In the genomic region with DNA sequence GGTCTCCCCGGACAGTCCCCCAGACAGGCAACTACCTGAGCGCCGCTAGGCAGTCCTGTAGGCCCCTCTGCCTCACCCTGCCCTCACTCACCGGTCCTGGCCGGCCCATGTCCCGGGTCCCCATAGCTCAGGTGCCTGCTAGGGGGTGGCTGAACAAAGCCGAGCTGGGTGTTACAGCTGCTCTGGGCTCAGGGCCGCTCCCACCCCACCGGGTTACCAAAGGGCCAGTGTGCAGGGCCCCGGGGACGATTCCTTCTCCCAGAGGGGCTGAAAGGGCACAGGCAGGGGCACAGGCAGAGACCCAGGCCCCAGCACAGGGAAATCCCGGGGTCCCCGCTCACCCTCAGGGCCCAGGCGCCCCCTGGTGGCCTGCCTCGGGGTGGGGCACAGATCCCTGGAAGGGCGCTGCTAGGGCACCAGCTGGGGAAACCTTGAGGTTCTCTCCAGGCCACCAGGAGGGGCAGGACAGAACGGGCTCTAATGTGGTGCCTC, we compare ENCODE assay signal across 8 cellular contexts.
DNase-seq lines count a peak whose midpoint lies in the region; ATAC-seq, FAIRE-seq and TF ChIP-seq lines count a peak whose summit lies in the region.

No MANE protein-coding gene starts in this region.

- no peaks in the 10 kb centered on the region for H3K9me3 Mint-ChIP-seq in activated CD4-positive, alpha-beta T cell treated with anti-CD3 and anti-CD28 coated beads, Interleukin-2, amount 10 ng/mL, durations not matched to agents 7 days and 5 days
- no peaks in the 10 kb centered on the region for H3K9me3 Mint-ChIP-seq in stimulated activated memory B cell treated with anti-CD40 and anti-IgM and Interleukin-4, amounts not matched to agents 10 μg/mL and 1 μg/mL and 100 μg/mL, for 72 hours

- H3K27me3 ChIP-seq in dorsolateral prefrontal cortex = peaks cover 0 to 4% (median 0%) of the 10 kb centered on the region in 45 donors

- H3K36me3 Mint-ChIP-seq in activated CD4-positive, alpha-beta T cell treated with anti-CD3 and anti-CD28 coated beads, Interleukin-2, amount 10 ng/mL, durations not matched to agents 7 days and 5 days (ENCODE audit: low read depth) = no peaks in the 10 kb centered on the region
- no peaks in the 10 kb centered on the region for H3K36me3 Mint-ChIP-seq in stimulated activated memory B cell treated with anti-CD40 and anti-IgM and Interleukin-4, amounts not matched to agents 10 μg/mL and 1 μg/mL and 100 μg/mL, for 72 hours

- DNase-seq in D721Med (ENCODE audit: insufficient read length, low spot score) (peak; percentile 66), KG1 (lab: John Stamatoyannopoulos, UW) (peak; percentile 18), dorsolateral prefrontal cortex (peak in 1 of 10 donors; percentile 59), myocyte (ENCODE audit: low read depth) (peak; percentile 50)
- peak; percentile 63 for DNase-seq in activated CD4-positive, alpha-beta T cell treated with anti-CD3 and anti-CD28 coated beads, Interleukin-2, amount 10 ng/mL, durations not matched to agents 7 days and 5 days

- H3K27ac ChIP-seq in dorsolateral prefrontal cortex = peak overlapping the region in 1 of 59 donors; percentile 77

- POLR2A ChIA-PET in activated CD4-positive, alpha-beta T cell treated with anti-CD3 and anti-CD28 coated beads, Interleukin-2, amount 10 ng/mL, durations not matched to agents 7 days and 5 days (lab: Charles Lee) = no interaction called here

- no peak overlapping the region for H3K4me3 ChIP-seq in dorsolateral prefrontal cortex

- CTCF ChIA-PET in activated CD4-positive, alpha-beta T cell treated with anti-CD3 and anti-CD28 coated beads, Interleukin-2, amount 10 ng/mL, durations not matched to agents 7 days and 5 days (lab: Charles Lee) = interaction anchor here (0.6 to 5.5 kb wide), 24 partner anchors 8 to 316 kb away, joined by 3 to 71 read pairs (median 3); a partner anchor contains a TSS

- no peak overlapping the region for H3K27ac Mint-ChIP-seq in activated CD4-positive, alpha-beta T cell treated with anti-CD3 and anti-CD28 coated beads, Interleukin-2, amount 10 ng/mL, durations not matched to agents 7 days and 5 days
- no peak overlapping the region for H3K27ac Mint-ChIP-seq in stimulated activated memory B cell treated with anti-CD40 and anti-IgM and Interleukin-4, amounts not matched to agents 10 μg/mL and 1 μg/mL and 100 μg/mL, for 72 hours

- peak; percentile 60 for TF ChIP-seq CTCF in D721Med (IDR thresholded peaks at IDR 0.05; ENCODE audit: insufficient read depth, missing control alignments)
- peak; percentile 42 to 77 (median 65) for TF ChIP-seq CTCF in dorsolateral prefrontal cortex (IDR thresholded peaks at IDR 0.05 in 54 of 56, conservative IDR thresholded peaks at IDR 0.05 in 2 of 56; ENCODE audit: low read depth in 1 of 56, partially characterized antibody in 56 of 56)

- ATAC-seq in stimulated activated memory B cell treated with anti-CD40 and anti-IgM and Interleukin-4, amounts not matched to agents 10 μg/mL and 1 μg/mL and 100 μg/mL, for 72 hours = peak; percentile 42
- ATAC-seq in GM21447 (IDR thresholded peaks at IDR 0.05; ENCODE audit: unreplicated experiment) = no peak
- ATAC-seq in GM21381 (IDR thresholded peaks at IDR 0.05; ENCODE audit: unreplicated experiment) = no peak

- H3K4me3 Mint-ChIP-seq in activated CD4-positive, alpha-beta T cell treated with anti-CD3 and anti-CD28 coated beads, Interleukin-2, amount 10 ng/mL, durations not matched to agents 7 days and 5 days = no peak overlapping the region
- no peak overlapping the region for H3K4me3 Mint-ChIP-seq in stimulated activated memory B cell treated with anti-CD40 and anti-IgM and Interleukin-4, amounts not matched to agents 10 μg/mL and 1 μg/mL and 100 μg/mL, for 72 hours

- H3K27me3 Mint-ChIP-seq in activated CD4-positive, alpha-beta T cell treated with anti-CD3 and anti-CD28 coated beads, Interleukin-2, amount 10 ng/mL, durations not matched to agents 7 days and 5 days = peaks cover 3% of the 10 kb centered on the region
- H3K27me3 Mint-ChIP-seq in stimulated activated memory B cell treated with anti-CD40 and anti-IgM and Interleukin-4, amounts not matched to agents 10 μg/mL and 1 μg/mL and 100 μg/mL, for 72 hours = peaks cover 10% of the 10 kb centered on the region

- no peak for FAIRE-seq in D721Med (lab: Jason Lieb, UNC)

- no peaks in the 10 kb centered on the region for H3K4me1 Mint-ChIP-seq in activated CD4-positive, alpha-beta T cell treated with anti-CD3 and anti-CD28 coated beads, Interleukin-2, amount 10 ng/mL, durations not matched to agents 7 days and 5 days
- peaks cover 8% of the 10 kb centered on the region for H3K4me1 Mint-ChIP-seq in stimulated activated memory B cell treated with anti-CD40 and anti-IgM and Interleukin-4, amounts not matched to agents 10 μg/mL and 1 μg/mL and 100 μg/mL, for 72 hours

- intact Hi-C loops in dorsolateral prefrontal cortex (cut with DNase I) = loop anchor here in 1 of 2 donors (2.0 to 5.0 kb wide), 2 partner anchors 255 to 315 kb away; no protein-coding TSS in a partner anchor
